ENCODE assay signal across 8 cellular contexts in the genomic region with DNA sequence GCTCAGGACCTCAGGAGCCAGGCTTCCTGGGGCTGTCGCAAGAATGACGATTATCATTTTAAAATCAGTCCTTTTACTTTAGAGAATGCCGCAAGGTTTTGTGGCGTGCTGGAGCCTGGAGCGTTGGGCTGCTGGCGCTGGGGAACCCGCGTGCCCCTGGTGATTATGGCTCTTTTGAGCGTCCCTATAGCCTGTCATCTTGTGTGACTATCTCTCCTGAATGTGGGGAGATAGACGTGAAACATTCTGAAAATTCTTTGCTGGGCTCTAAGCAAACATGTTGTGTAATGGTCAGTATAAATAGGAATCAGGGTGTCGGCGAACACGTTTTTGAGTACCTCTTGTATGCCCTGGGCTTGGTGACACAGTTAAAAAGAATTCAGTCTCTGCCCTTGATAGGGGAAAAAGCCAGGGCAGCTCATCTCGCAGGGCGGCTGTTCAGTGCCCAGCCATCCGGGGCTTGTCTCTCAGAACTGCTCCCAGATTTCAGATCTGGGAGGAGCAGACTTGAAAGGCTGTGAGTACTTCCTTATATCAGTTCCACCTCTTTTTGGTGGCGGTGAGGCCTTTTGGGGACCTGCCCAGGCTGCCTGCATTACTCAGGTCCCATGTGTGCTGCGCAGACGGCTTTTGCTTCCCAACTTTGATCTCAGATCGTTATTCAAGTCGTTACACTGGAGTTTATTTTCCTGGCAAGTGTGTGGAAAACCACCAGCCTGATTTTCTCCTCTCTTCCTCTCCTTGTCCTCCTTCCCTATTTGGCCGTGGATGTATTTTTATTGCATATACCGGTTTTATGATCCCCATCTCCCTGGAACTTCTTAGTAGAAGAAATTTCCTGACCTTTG.
A peak's percentile ranks its signal among the peaks of the same experiment; 100 is the strongest.
DNase-seq lines count a peak whose midpoint lies in the region; ATAC-seq, FAIRE-seq and TF ChIP-seq lines count a peak whose summit lies in the region.

No MANE protein-coding gene starts in this region.

- H3K36me3 Mint-ChIP-seq in central memory CD8-positive, alpha-beta T cell (ENCODE audit: insufficient read depth) = peaks cover 17% of the 10 kb centered on the region

- peak; percentile 69 for FAIRE-seq in GM18507 (lab: Jason Lieb, UNC)

- H3K4me3 Mint-ChIP-seq in central memory CD8-positive, alpha-beta T cell = peak overlapping the region; percentile 86

- H3K4me3 ChIP-seq in AG04449 (ENCODE audit: low read depth, low read length) = peak overlapping the region; percentile 98

- H3K27me3 Mint-ChIP-seq in central memory CD8-positive, alpha-beta T cell = no peaks in the 10 kb centered on the region

- ATAC-seq in central memory CD8-positive, alpha-beta T cell (replicated peaks; ENCODE audit: extremely low read depth, poor library complexity, severe bottlenecking) = peak; percentile 15
- no peak for ATAC-seq in HG03565 (IDR thresholded peaks at IDR 0.05; ENCODE audit: unreplicated experiment)

- peak; percentile 65 for DNase-seq in AG04449 (ENCODE audit: low read depth, low spot score)
- DNase-seq in GM18507 (ENCODE audit: extremely low spot score, insufficient read length, low read depth) = no peak
- DNase-seq in HuH-7.5 (ENCODE audit: low spot score) = peak; percentile 76
- peak; percentile 50 for DNase-seq in T-helper 9 cell
- no peak for DNase-seq in central memory CD8-positive, alpha-beta T cell (ENCODE audit: low spot score in 2 of 2)
- peak; percentile 67 for DNase-seq in kidney glomerular epithelial cell (lab: John Stamatoyannopoulos, UW)
- peak; percentile 62 for DNase-seq in stimulated activated CD4-positive, alpha-beta T cell treated with anti-CD3 and anti-CD28 coated beads, Interleukin-4, amount 100 ng/mL, for 24 hours

- CTCF ChIA-PET in AG04449 (lab: Yijun Ruan, JAX) = interaction anchor here (6.2 to 8.9 kb wide), 2 partner anchors 46 to 63 kb away, joined by 34 to 374 read pairs; a partner anchor contains a TSS

- peaks cover 50% of the 10 kb centered on the region for H3K4me1 Mint-ChIP-seq in central memory CD8-positive, alpha-beta T cell

- TF ChIP-seq CTCF in AG04449 (IDR thresholded peaks at IDR 0.05; ENCODE audit: insufficient read depth, low read length, missing control alignments) = no peak

- no peaks in the 10 kb centered on the region for H3K9me3 Mint-ChIP-seq in central memory CD8-positive, alpha-beta T cell

- H3K27ac Mint-ChIP-seq in central memory CD8-positive, alpha-beta T cell (ENCODE audit: low read depth) = peak overlapping the region; percentile 97

- POLR2A ChIA-PET in AG04449 (lab: Yijun Ruan, JAX) = interaction anchor here (0.6 to 3.2 kb wide), 4 partner anchors 20 to 46 kb away, joined by 3 to 20 read pairs (median 16); a partner anchor contains a TSS

Comparison
In these comparisons a context has a peak if more than half of its experiments do, and no peak if none do; other contexts are left out.
1. DNase-seq: peak in AG04449 (single experiment), HuH-7.5 (single experiment), T-helper 9 cell (single experiment), kidney glomerular epithelial cell (single experiment) and stimulated activated CD4-positive, alpha-beta T cell treated with anti-CD3 and anti-CD28 coated beads, Interleukin-4, amount 100 ng/mL, for 24 hours (single experiment); none in GM18507 (single experiment) and central memory CD8-positive, alpha-beta T cell (0 of 2).